In the genomic region with DNA sequence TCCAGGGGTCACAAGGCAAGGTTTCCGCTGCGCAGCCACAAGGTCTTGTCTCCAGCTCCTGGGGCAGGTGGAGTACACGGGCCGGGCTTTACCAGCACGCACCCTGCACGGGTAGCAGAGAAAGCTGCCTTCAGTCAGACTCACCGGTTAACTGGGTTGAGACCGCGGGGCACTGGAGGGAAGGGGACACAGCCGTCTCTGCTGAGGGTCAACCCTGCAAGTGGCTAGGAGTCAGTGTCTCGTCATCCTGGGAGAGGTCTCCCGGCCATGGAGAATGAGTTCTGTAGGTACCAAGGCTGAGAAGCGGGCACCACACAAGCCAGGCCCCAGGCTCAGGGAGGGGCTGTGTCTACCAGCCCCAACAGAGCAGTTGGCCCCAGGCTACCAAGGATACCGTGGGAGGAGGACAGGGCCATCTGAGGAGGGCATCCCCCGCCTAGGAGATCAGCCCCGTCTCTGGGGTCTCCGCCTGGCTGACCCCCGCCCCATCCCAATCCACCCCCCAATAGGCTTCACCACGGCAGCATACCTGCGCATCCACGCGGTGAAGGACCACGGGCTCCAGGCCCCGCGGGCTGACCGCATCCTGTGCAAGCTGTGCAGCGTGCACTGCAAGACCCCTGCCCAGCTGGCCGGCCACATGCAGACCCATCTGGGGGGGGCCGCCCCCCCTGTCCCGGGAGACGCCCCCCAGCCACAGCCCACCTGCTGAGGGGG, we compare ENCODE assay signal across 8 cellular contexts. TPM values are rescaled to one million over a fixed set of nuclear protein-coding genes. Genes with fewer than 3 reads are reported as not detected.
DNase-seq lines count a peak whose midpoint lies in the region; ATAC-seq, FAIRE-seq and TF ChIP-seq lines count a peak whose summit lies in the region.

No MANE protein-coding gene starts in this region.

- 74 to 78% methylated on average over 9 to 15 of the region's 31 CpGs for WGBS in esophagus squamous epithelium, 2 donors

- FAIRE-seq in RCC 7860 (lab: Jason Lieb, UNC): no peak

- TF ChIP-seq POLR2A in esophagus squamous epithelium (IDR thresholded peaks at IDR 0.05): no peak
- TF ChIP-seq POLR2A in gastrocnemius medialis (IDR thresholded peaks at IDR 0.05): no peak

- DNase-seq in SJSA1 (ENCODE audit: low read depth in 1 of 2, low spot score in 2 of 2): no peak
- no peak for DNase-seq in esophagus squamous epithelium (lab: John Stamatoyannopoulos, UW)
- DNase-seq in gastrocnemius medialis: no peak
- DNase-seq in NK-92 treated with Interleukin-12 subunit alpha and Interleukin-12 subunit beta, amount 100 ng/mL, for 24 hours (lab: John Stamatoyannopoulos, UW): no peak
- no peak for DNase-seq in foreskin keratinocyte
- DNase-seq in RCC 7860 (ENCODE audit: low spot score): no peak

- peaks cover 63% of the 10 kb centered on the region for H3K4me1 ChIP-seq in SJSA1 (replicated peaks)
- peaks cover 55 to 81% (median 66%) of the 10 kb centered on the region in 3 donors for H3K4me1 ChIP-seq in esophagus squamous epithelium
- H3K4me1 ChIP-seq in gastrocnemius medialis: peaks cover 49 to 54% of the 10 kb centered on the region in 2 donors
- peaks cover 7% of the 10 kb centered on the region for H3K4me1 ChIP-seq in foreskin keratinocyte

- TF ChIP-seq CTCF in GM12875 (IDR thresholded peaks at IDR 0.05; ENCODE audit: borderline replicate concordance, insufficient read depth, low read depth, low read length) (no peak), esophagus squamous epithelium (IDR thresholded peaks at IDR 0.05) (no peak), gastrocnemius medialis (IDR thresholded peaks at IDR 0.05 in 4 of 5, conservative IDR thresholded peaks at IDR 0.05 in 1 of 5) (no peak), foreskin keratinocyte (conservative IDR thresholded peaks at IDR 0.05) (no peak)

- no peaks in the 10 kb centered on the region for H3K9me3 ChIP-seq in SJSA1 (replicated peaks)
- H3K9me3 ChIP-seq in esophagus squamous epithelium: no peaks in the 10 kb centered on the region
- no peaks in the 10 kb centered on the region for H3K9me3 ChIP-seq in gastrocnemius medialis

- ATAC-seq in gastrocnemius medialis (no peak), foreskin keratinocyte (no peak), GM21786 (IDR thresholded peaks at IDR 0.05; ENCODE audit: unreplicated experiment) (no peak)

- intact Hi-C loops in esophagus squamous epithelium (cut with DNase I): no loop called here
- intact Hi-C loops in gastrocnemius medialis (cut with DNase I; ENCODE audit: low total_unique reads): loop anchor here (2.0 to 10.0 kb wide), 7 partner anchors 118 to 1272 kb away; partner anchors contain the start of genes ALDOA, KCTD13, MYL11 and NUPR1

- H3K27me3 ChIP-seq in SJSA1 (replicated peaks) (no peaks in the 10 kb centered on the region), esophagus squamous epithelium (peaks cover 0 to 17% (median 0%) of the 10 kb centered on the region in 4 donors), gastrocnemius medialis (no peaks in the 10 kb centered on the region), foreskin keratinocyte (peaks cover 7% of the 10 kb centered on the region)

- H3K4me3 ChIP-seq in GM12875 (ENCODE audit: low read depth, low read length) (peak overlapping the region; percentile 2), SJSA1 (peak overlapping the region; percentile 58), esophagus squamous epithelium (peak overlapping the region in 2 of 4 donors; percentile 72 to 85), gastrocnemius medialis (no peak overlapping the region)

- H3K27ac ChIP-seq in SJSA1 (no peak overlapping the region), esophagus squamous epithelium (peak overlapping the region; percentile 83 to 100 (median 94)), gastrocnemius medialis (peak overlapping the region; percentile 89 to 99 (median 96)), foreskin keratinocyte (no peak overlapping the region)

- in situ Hi-C loops in gastrocnemius medialis (cut with MboI; ENCODE audit: low sequenced_read_pairs in 4 of 4): no loop called here

- H3K36me3 ChIP-seq in SJSA1 (peaks cover 48% of the 10 kb centered on the region), esophagus squamous epithelium (peaks cover 11 to 25% (median 14%) of the 10 kb centered on the region in 3 donors), gastrocnemius medialis (peaks cover 0 to 11% of the 10 kb centered on the region in 2 donors)

RNA-seq across cellular contexts. Expression of gene PRRT2, which starts 2.8 kb away (rescaled TPM):
- total RNA-seq in SJSA1 (2014; rRNA removed; shearing (Covaris generic)): 0.11 TPM in 1 of 2 replicates, not detected in the other
- total RNA-seq in esophagus squamous epithelium (1 to 10 TPM in 1 of 4 donors, under 1 TPM in 2, not detected in 1; 0.40 to 1.9 (median 0.53) TPM), gastrocnemius medialis (1 to 10 TPM in 1 of 4 donors, not detected in 3; 3.5 TPM), foreskin keratinocyte (0.11 and 0.51 TPM in 2 replicates)
- 0.06 and 0.24 TPM in 2 replicates for polyA plus RNA-seq in foreskin keratinocyte

RNA-seq across cellular contexts. Expression of gene MAZ, which starts 2.9 kb away (rescaled TPM):
- total RNA-seq in SJSA1 (2014; rRNA removed; shearing (Covaris generic)): 237 and 331 TPM in 2 replicates
- 10 to 100 TPM; 87.0 to 99.0 (median 97.3) TPM for total RNA-seq in esophagus squamous epithelium
- total RNA-seq in gastrocnemius medialis: 100 to 1,000 TPM in 2 of 4 donors, 10 to 100 TPM in 2; 68.7 to 145 (median 96.4) TPM
- 171 and 172 TPM in 2 replicates for total RNA-seq in foreskin keratinocyte
- polyA plus RNA-seq in foreskin keratinocyte: 154 and 167 TPM in 2 replicates

RNA-seq across cellular contexts. Expression of gene PAGR1, which starts 6.8 kb away (rescaled TPM):
- total RNA-seq in SJSA1 (2014; rRNA removed; shearing (Covaris generic)): 39.3 and 66.0 TPM in 2 replicates
- total RNA-seq in esophagus squamous epithelium: 10 to 100 TPM; 25.4 to 37.6 (median 32.8) TPM
- 10 to 100 TPM; 15.5 to 29.2 (median 21.7) TPM for total RNA-seq in gastrocnemius medialis
- total RNA-seq in foreskin keratinocyte: 41.9 and 50.4 TPM in 2 replicates
- polyA plus RNA-seq in foreskin keratinocyte: 51.7 and 54.6 TPM in 2 replicates

RNA-seq across cellular contexts. Expression of gene MVP, which starts 11.1 kb away (rescaled TPM):
- 138 and 149 TPM in 2 replicates for total RNA-seq in SJSA1 (2014; rRNA removed; shearing (Covaris generic))
- total RNA-seq in esophagus squamous epithelium (100 to 1,000 TPM in 2 of 4 donors, 10 to 100 TPM in 2; 54.0 to 133 (median 97.6) TPM), gastrocnemius medialis (10 to 100 TPM; 40.3 to 77.5 (median 47.6) TPM), foreskin keratinocyte (132 and 138 TPM in 2 replicates)
- 111 and 123 TPM in 2 replicates for polyA plus RNA-seq in foreskin keratinocyte

RNA-seq across cellular contexts. Expression of gene KIF22, which starts 18.6 kb away (rescaled TPM):
- total RNA-seq in SJSA1 (2014; rRNA removed; shearing (Covaris generic)): 95.3 and 137 TPM in 2 replicates
- 10 to 100 TPM; 31.0 to 46.3 (median 37.6) TPM for total RNA-seq in esophagus squamous epithelium
- 10 to 100 TPM in 3 of 4 donors, 1 to 10 TPM in 1; 9.0 to 13.9 (median 12.8) TPM for total RNA-seq in gastrocnemius medialis
- total RNA-seq in foreskin keratinocyte: 71.9 and 89.9 TPM in 2 replicates
- polyA plus RNA-seq in foreskin keratinocyte: 77.1 and 90.6 TPM in 2 replicates

Comparison
In these comparisons a context has a peak if more than half of its experiments do, and no peak if none do; other contexts are left out.
1. H3K4me3 ChIP-seq: peak in GM12875 (single experiment) and SJSA1 (single experiment); none in gastrocnemius medialis (0 of 4).
2. H3K27ac ChIP-seq: peak in esophagus squamous epithelium (4 of 4) and gastrocnemius medialis (4 of 4); none in SJSA1 (single experiment) and foreskin keratinocyte (single experiment).